Comparison of ENCODE assay signal across 24 cellular contexts in the genomic region with DNA sequence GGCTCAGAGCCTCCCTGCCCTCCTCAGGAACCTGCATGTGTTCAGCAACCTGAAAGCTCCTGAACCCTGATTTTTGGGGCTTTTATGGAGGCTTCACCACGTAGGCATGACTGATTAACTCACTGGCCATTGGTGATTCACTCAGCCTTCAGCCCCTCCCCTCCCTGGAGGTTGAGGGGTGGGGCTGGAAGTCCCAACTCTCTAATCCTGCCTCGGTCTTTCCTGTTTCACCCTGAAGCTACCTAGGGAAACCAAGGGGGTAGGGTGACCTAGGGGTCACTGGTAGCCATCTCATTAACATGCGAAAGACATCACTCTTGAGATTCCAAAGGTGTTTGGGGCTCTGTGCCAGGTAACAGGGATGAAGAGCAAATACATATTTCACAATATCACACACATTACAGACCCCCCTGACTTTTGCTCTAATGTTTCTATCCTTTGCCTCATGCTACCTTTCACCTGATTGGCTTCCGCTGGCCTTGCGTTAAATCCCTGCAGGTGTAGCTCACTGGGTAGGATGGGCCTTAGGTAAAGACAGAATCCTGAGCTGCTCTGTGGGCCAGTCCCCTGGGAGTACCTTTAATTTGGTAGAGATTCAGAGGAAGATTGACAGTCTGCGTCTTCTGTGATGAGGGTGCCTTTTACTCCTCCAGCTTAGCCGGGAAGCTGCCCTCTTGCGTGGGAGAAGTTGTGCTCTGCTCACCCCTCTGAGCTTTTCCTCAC.
A peak's percentile ranks its signal among the peaks of the same experiment; 100 is the strongest.
DNase-seq lines count a peak whose midpoint lies in the region; ATAC-seq, FAIRE-seq and TF ChIP-seq lines count a peak whose summit lies in the region.
"Had no signal": no experiment of that assay in that cellular context is flagged by ENCODE, and none has a peak within 500 bp of the region (broad histone marks: within the 10 kb centered on the region; RNA-seq: fewer than 3 reads in every experiment).

No MANE protein-coding gene starts in this region.

- peaks cover 3% of the 10 kb centered on the region for H3K9me3 Mint-ChIP-seq in astrocyte (ENCODE audit: unreplicated experiment)

- no peak for DNase-seq in astrocyte (ENCODE audit: low read depth)
- DNase-seq in lung (ENCODE audit: low spot score): peak; percentile 30
- no peak for DNase-seq in NCI-H1048 (lab: John Stamatoyannopoulos, UW)
- DNase-seq in BE2C: no peak
- DNase-seq: CD4-positive, alpha-beta memory T cell; DMS153; EL; NCI-H1105 treated with DMSO at 0.1 percent for 48 hours; NCI-H1694; NCI-H2081 treated with DMSO at 0.1 percent for 48 hours; NCI-H446 treated with DMSO at 0.1 percent for 48 hours; NCI-H69; NK-92 treated with Interleukin-12 subunit alpha and Interleukin-12 subunit beta, amount 100 ng/mL, for 24 hours; SIG-M5 had no signal

- no peak overlapping the region for H3K4me3 Mint-ChIP-seq in astrocyte (ENCODE audit: unreplicated experiment)
- H3K4me3 Mint-ChIP-seq: B cell; CD4-positive, alpha-beta memory T cell had no signal

- H3K4me1 Mint-ChIP-seq in astrocyte (ENCODE audit: low read depth, unreplicated experiment): peaks cover 10% of the 10 kb centered on the region
- H3K4me1 Mint-ChIP-seq: B cell; CD4-positive, alpha-beta memory T cell had no signal

- H3K4me1 ChIP-seq in BLaER1 (peaks cover 59% of the 10 kb centered on the region), HUES48 (ENCODE audit: control insufficient read depth, insufficient read depth, low read length) (peaks cover 36% of the 10 kb centered on the region), astrocyte (ENCODE audit: insufficient read depth, low read length) (peaks cover 9% of the 10 kb centered on the region), lung (ENCODE audit: control insufficient read depth in 2 of 2, insufficient read depth in 2 of 2, low read length in 2 of 2) (no peaks in the 10 kb centered on the region), BE2C (no peaks in the 10 kb centered on the region)

- H3K79me2 ChIP-seq in astrocyte (ENCODE audit: insufficient read depth, low read length): no peaks in the 10 kb centered on the region

- no peak overlapping the region for H2AFZ ChIP-seq in astrocyte (ENCODE audit: low read depth, low read length)

- H4K20me1 ChIP-seq in BLaER1 (no peaks in the 10 kb centered on the region), astrocyte (ENCODE audit: insufficient read depth, low read length) (no peaks in the 10 kb centered on the region)

- ATAC-seq in lung (ENCODE audit: insufficient read depth, low FRiP score) (no peak), HG03045 (IDR thresholded peaks at IDR 0.05; ENCODE audit: unreplicated experiment) (no peak), GM21447 (IDR thresholded peaks at IDR 0.05; ENCODE audit: unreplicated experiment) (no peak)
- ATAC-seq: SK-N-SH treated with all-trans-retinoic acid at 6 μM for 48 hours had no signal

- H3K27ac ChIP-seq in BLaER1: 0 out of 2 replicates have a peak overlapping the region, but pooled peaks have one; percentile 65
- H3K27ac ChIP-seq in HUES48 (ENCODE audit: low read depth, low read length): peak overlapping the region; percentile 79
- H3K27ac ChIP-seq in astrocyte (ENCODE audit: low read depth, low read length): no peak overlapping the region
- no peak overlapping the region for H3K27ac ChIP-seq in lung (ENCODE audit: low read depth in 1 of 2, low read length in 1 of 2)
- H3K27ac ChIP-seq: HL-60 had no signal

- H3K4me3 ChIP-seq in BLaER1 (no peak overlapping the region), HUES48 (ENCODE audit: low read depth, low read length) (no peak overlapping the region), astrocyte (ENCODE audit: insufficient read depth, low read depth, low read length) (no peak overlapping the region), lung (no peak overlapping the region), BE2C (ENCODE audit: low read depth, low read length) (no peak overlapping the region)

- no peaks in the 10 kb centered on the region for H3K36me3 Mint-ChIP-seq in astrocyte (ENCODE audit: low read depth, unreplicated experiment)
- H3K36me3 Mint-ChIP-seq: CD4-positive, alpha-beta memory T cell had no signal

- no peaks in the 10 kb centered on the region for H3K27me3 Mint-ChIP-seq in astrocyte (ENCODE audit: low read depth, unreplicated experiment)

- peaks cover 25% of the 10 kb centered on the region for H3K9me3 ChIP-seq in BLaER1
- peaks cover 4% of the 10 kb centered on the region for H3K9me3 ChIP-seq in HUES48 (ENCODE audit: control insufficient read depth, insufficient read depth, low read length)
- H3K9me3 ChIP-seq in astrocyte (ENCODE audit: insufficient read depth, low read depth, low read length): no peaks in the 10 kb centered on the region
- peaks cover 0 to 3% of the 10 kb centered on the region in 2 donors for H3K9me3 ChIP-seq in lung (ENCODE audit: control insufficient read depth in 2 of 2, insufficient read depth in 1 of 2, low read length in 1 of 2)
- H3K9me3 ChIP-seq in BE2C: no peaks in the 10 kb centered on the region

- H3K27me3 ChIP-seq in BLaER1: no peaks in the 10 kb centered on the region
- H3K27me3 ChIP-seq in HUES48 (ENCODE audit: control insufficient read depth, insufficient read depth, low read length): no peaks in the 10 kb centered on the region
- H3K27me3 ChIP-seq in astrocyte (ENCODE audit: insufficient read depth, low read length): no peaks in the 10 kb centered on the region
- no peaks in the 10 kb centered on the region for H3K27me3 ChIP-seq in lung (ENCODE audit: control insufficient read depth, insufficient read depth)
- no peaks in the 10 kb centered on the region for H3K27me3 ChIP-seq in BE2C

- WGBS in lung, 2 donors: 62 to 75% methylated on average over 8 of the region's 8 CpGs

- no peaks in the 10 kb centered on the region for H3K36me3 ChIP-seq in BLaER1
- no peaks in the 10 kb centered on the region for H3K36me3 ChIP-seq in HUES48 (ENCODE audit: control insufficient read depth, insufficient read depth, low read length)
- no peaks in the 10 kb centered on the region for H3K36me3 ChIP-seq in astrocyte (ENCODE audit: insufficient read depth, low read length)
- H3K36me3 ChIP-seq in lung (ENCODE audit: control insufficient read depth in 2 of 2, insufficient read depth in 2 of 2, low read length in 2 of 2): no peaks in the 10 kb centered on the region
- H3K36me3 ChIP-seq in BE2C: no peaks in the 10 kb centered on the region

- FAIRE-seq in astrocyte (lab: Jason Lieb, UNC): no peak
- FAIRE-seq: GM12891, GM18507, H54 had no signal

- TF ChIP-seq CTCF in astrocyte (IDR thresholded peaks at IDR 0.05; ENCODE audit: insufficient read depth, low read depth, low read length) (no peak), lung (IDR thresholded peaks at IDR 0.05; ENCODE audit: control extremely low read depth, extremely low read depth) (no peak), BE2C (IDR thresholded peaks at IDR 0.05; ENCODE audit: low read depth, low read length) (no peak)

- H3K4me2 ChIP-seq in BLaER1 (peak overlapping the region; percentile 72), astrocyte (ENCODE audit: low read length) (no peak overlapping the region)

- H3K9ac ChIP-seq in BLaER1 (no peak overlapping the region), HUES48 (ENCODE audit: low read depth, low read length) (no peak overlapping the region), astrocyte (ENCODE audit: low read length) (no peak overlapping the region)

- H3K27ac Mint-ChIP-seq in astrocyte (ENCODE audit: unreplicated experiment): peak overlapping the region; percentile 6
- H3K27ac Mint-ChIP-seq: B cell; CD4-positive, alpha-beta memory T cell had no signal

Comparison
In these comparisons a context has a peak if more than half of its experiments do, and no peak if none do; other contexts are left out.
1. H3K27ac ChIP-seq: peak in BLaER1 (single experiment) and HUES48 (single experiment); none in astrocyte (single experiment) and lung (0 of 2).